ENCODE assay signal across 15 cellular contexts in the genomic region with DNA sequence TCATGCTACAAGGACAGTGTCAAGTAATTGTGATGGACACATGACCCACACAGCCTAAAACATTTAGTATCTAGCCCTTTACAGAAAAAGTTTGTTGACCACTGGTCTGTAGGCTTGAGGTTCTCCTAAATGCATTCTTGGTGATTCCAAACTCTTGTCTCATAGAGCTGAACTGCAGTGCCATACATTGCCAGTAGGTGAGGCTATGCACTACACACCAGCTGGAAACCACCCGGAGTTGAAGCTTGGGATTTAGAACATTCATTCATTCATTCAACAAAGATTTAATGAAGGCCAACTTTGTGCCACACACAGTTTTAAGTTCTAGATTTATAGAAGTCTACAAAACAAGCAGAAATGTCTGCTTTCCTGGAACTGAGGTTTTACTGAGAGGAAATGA.
DNase-seq lines count a peak whose midpoint lies in the region; ATAC-seq and TF ChIP-seq lines count a peak whose summit lies in the region.
"Had no signal": no experiment of that assay in that cellular context is flagged by ENCODE, and none has a peak within 500 bp of the region (broad histone marks: within the 10 kb centered on the region; RNA-seq: fewer than 3 reads in every experiment).

No MANE protein-coding gene starts in this region.

- POLR2A ChIA-PET in activated CD4-positive, alpha-beta memory T cell treated with anti-CD3 and anti-CD28 coated beads, Interleukin-2, amount 10 ng/mL, durations not matched to agents 7 days and 5 days (lab: Charles Lee), result no interaction called here

- H3K4me2 ChIP-seq in DOHH2 (ENCODE audit: low read length) (no peak overlapping the region), mesendoderm (ENCODE audit: low read length) (no peak overlapping the region)

- peaks cover 13% of the 10 kb centered on the region for H3K9me3 Mint-ChIP-seq in chondrocyte (ENCODE audit: low read depth)
- H3K9me3 Mint-ChIP-seq in activated CD4-positive, alpha-beta memory T cell treated with anti-CD3 and anti-CD28 coated beads, Interleukin-2, amount 10 ng/mL, durations not matched to agents 7 days and 5 days, result peaks cover 11% of the 10 kb centered on the region

- peaks cover 5% of the 10 kb centered on the region; the same call in 1 of the 2 replicates for H3K9me3 ChIP-seq in DOHH2 (ENCODE audit: control insufficient read depth, insufficient read depth, low read length)
- peaks cover 0 to 7% (median under 1%) of the 10 kb centered on the region in 4 donors for H3K9me3 ChIP-seq in sigmoid colon
- H3K9me3 ChIP-seq: adrenal gland, prostate gland had no signal

- no peak overlapping the region for H3K56ac ChIP-seq in mesendoderm (ENCODE audit: low read length)

- no peak overlapping the region for H3K4ac ChIP-seq in mesendoderm (ENCODE audit: low read depth, low read length)

- no peaks in the 10 kb centered on the region for H3K27me3 Mint-ChIP-seq in chondrocyte (ENCODE audit: low read depth)
- peaks cover 4% of the 10 kb centered on the region for H3K27me3 Mint-ChIP-seq in activated CD4-positive, alpha-beta memory T cell treated with anti-CD3 and anti-CD28 coated beads, Interleukin-2, amount 10 ng/mL, durations not matched to agents 7 days and 5 days

- TF ChIP-seq RAD21 in Ishikawa (IDR thresholded peaks at IDR 0.05; ENCODE audit: low read depth), result peak; percentile 30; the same call in 1 of the 2 replicates

- ATAC-seq in GM18498 (IDR thresholded peaks at IDR 0.05; ENCODE audit: unreplicated experiment), result no peak

- H3K27ac Mint-ChIP-seq in chondrocyte (ENCODE audit: unreplicated experiment), result no peak overlapping the region
- H3K27ac Mint-ChIP-seq in activated CD4-positive, alpha-beta memory T cell treated with anti-CD3 and anti-CD28 coated beads, Interleukin-2, amount 10 ng/mL, durations not matched to agents 7 days and 5 days, result no peak overlapping the region
- H3K27ac Mint-ChIP-seq: stimulated activated naive CD8-positive, alpha-beta T cell treated with anti-CD3 and anti-CD28 coated beads, Interleukin-15, Interleukin-2, amounts not matched to agents 100 ng/mL and 50 ng/mL, for 24 hours had no signal

- H3K79me1 ChIP-seq in mesendoderm (ENCODE audit: low read length), result no peaks in the 10 kb centered on the region

- H3K4me1 Mint-ChIP-seq in chondrocyte (ENCODE audit: low read depth), result peaks cover 8% of the 10 kb centered on the region
- H3K4me1 Mint-ChIP-seq in activated CD4-positive, alpha-beta memory T cell treated with anti-CD3 and anti-CD28 coated beads, Interleukin-2, amount 10 ng/mL, durations not matched to agents 7 days and 5 days, result no peaks in the 10 kb centered on the region

- peaks cover 1% of the 10 kb centered on the region for H3K36me3 Mint-ChIP-seq in chondrocyte (ENCODE audit: low read depth)
- H3K36me3 Mint-ChIP-seq in activated CD4-positive, alpha-beta memory T cell treated with anti-CD3 and anti-CD28 coated beads, Interleukin-2, amount 10 ng/mL, durations not matched to agents 7 days and 5 days (ENCODE audit: low read depth), result no peaks in the 10 kb centered on the region

- H2BK5ac ChIP-seq in mesendoderm (ENCODE audit: low read length), result no peak overlapping the region

- CTCF ChIA-PET in activated CD4-positive, alpha-beta memory T cell treated with anti-CD3 and anti-CD28 coated beads, Interleukin-2, amount 10 ng/mL, durations not matched to agents 7 days and 5 days (lab: Charles Lee), result no interaction called here

- no peaks in the 10 kb centered on the region for H3K36me3 ChIP-seq in DOHH2 (ENCODE audit: control insufficient read depth, low read length)
- H3K36me3 ChIP-seq in mesendoderm (ENCODE audit: control insufficient read depth, insufficient read depth, low read length), result no peaks in the 10 kb centered on the region
- no peaks in the 10 kb centered on the region for H3K36me3 ChIP-seq in sigmoid colon
- H3K36me3 ChIP-seq: adrenal gland, prostate gland, SJCRH30 had no signal

- H3K27me3 ChIP-seq in DOHH2 (ENCODE audit: control insufficient read depth, low read length) (peaks cover 4% of the 10 kb centered on the region; the same call in 1 of the 2 replicates), mesendoderm (ENCODE audit: insufficient read depth, low read length, poor library complexity) (no peaks in the 10 kb centered on the region), sigmoid colon (no peaks in the 10 kb centered on the region)
- H3K27me3 ChIP-seq: adrenal gland, SJCRH30 had no signal

- TF ChIP-seq CTCF in DOHH2 (IDR thresholded peaks at IDR 0.05; ENCODE audit: low read depth, low read length, poor library complexity, severe bottlenecking) (peak; percentile 40), chondrocyte (IDR thresholded peaks at IDR 0.05) (peak; percentile 52), sigmoid colon (IDR thresholded peaks at IDR 0.05) (no peak)

- no peak overlapping the region for H2BK15ac ChIP-seq in mesendoderm (replicated peaks; ENCODE audit: low read depth)

- no peak overlapping the region for H3K9ac ChIP-seq in mesendoderm (ENCODE audit: low read length)

- H4K20me1 ChIP-seq in DOHH2 (ENCODE audit: control insufficient read depth, insufficient read depth, low read depth, low read length), result no peaks in the 10 kb centered on the region

- WGBS in mesendoderm (ENCODE audit: extremely low coverage, insufficient coverage, low lambda C conversion rate), result no CpG with 5 or more reads among the region's 1 CpG
- 91 to 95% methylated on average over 1 of the region's 1 CpG for WGBS in sigmoid colon, 2 donors

- no peak for TF ChIP-seq EP300 in Ishikawa (IDR thresholded peaks at IDR 0.05; ENCODE audit: borderline replicate concordance)
- no peak for TF ChIP-seq EP300 in sigmoid colon (IDR thresholded peaks at IDR 0.05)

- intact Hi-C loops in sigmoid colon (cut with DNase I), result no loop called here

- H3K4me3 ChIP-seq in DOHH2 (ENCODE audit: low read length) (no peak overlapping the region), mesendoderm (ENCODE audit: low read length) (no peak overlapping the region), sigmoid colon (no peak overlapping the region)
- H3K4me3 ChIP-seq: adrenal gland, prostate gland, SJCRH30 had no signal

- H3K9me2 ChIP-seq in DOHH2 (replicated peaks; ENCODE audit: control insufficient read depth, low read length), result no peaks in the 10 kb centered on the region

- H3K4me3 Mint-ChIP-seq in chondrocyte (ENCODE audit: unreplicated experiment), result no peak overlapping the region
- H3K4me3 Mint-ChIP-seq in activated CD4-positive, alpha-beta memory T cell treated with anti-CD3 and anti-CD28 coated beads, Interleukin-2, amount 10 ng/mL, durations not matched to agents 7 days and 5 days, result no peak overlapping the region
- H3K4me3 Mint-ChIP-seq: stimulated activated naive CD8-positive, alpha-beta T cell treated with anti-CD3 and anti-CD28 coated beads, Interleukin-15, Interleukin-2, amounts not matched to agents 100 ng/mL and 50 ng/mL, for 24 hours had no signal

- H4K8ac ChIP-seq in mesendoderm (ENCODE audit: low read depth, low read length), result no peak overlapping the region

- no peaks in the 10 kb centered on the region for H3F3A ChIP-seq in DOHH2 (ENCODE audit: control insufficient read depth, insufficient read depth)

- H3K27ac ChIP-seq in DOHH2 (ENCODE audit: low read depth, low read length) (no peak overlapping the region), mesendoderm (ENCODE audit: low read depth, low read length) (no peak overlapping the region), sigmoid colon (no peak overlapping the region)
- H3K27ac ChIP-seq: adrenal gland, prostate gland, SJCRH30 had no signal

- H3K79me2 ChIP-seq in DOHH2 (ENCODE audit: control insufficient read depth, low read length) (no peaks in the 10 kb centered on the region), mesendoderm (ENCODE audit: control insufficient read depth, insufficient read depth, low read length) (no peaks in the 10 kb centered on the region)

- H2AK5ac ChIP-seq in mesendoderm (ENCODE audit: low read length), result no peak overlapping the region

- H4K5ac ChIP-seq in mesendoderm (ENCODE audit: low read length), result no peak overlapping the region

- no peak overlapping the region for H3K18ac ChIP-seq in mesendoderm (ENCODE audit: low read length)

- no peak for TF ChIP-seq POLR2A in sigmoid colon (IDR thresholded peaks at IDR 0.05)

- no peak overlapping the region for H2BK120ac ChIP-seq in mesendoderm (ENCODE audit: low read depth, low read length)

- no peak overlapping the region for H3K23ac ChIP-seq in mesendoderm (ENCODE audit: low read length)

- DNase-seq in chondrocyte (ENCODE audit: low spot score), result no peak
- DNase-seq in mesendoderm, result peak; percentile 36
- no peak for DNase-seq in CD1c-positive myeloid dendritic cell (ENCODE audit: extremely low spot score)
- no peak for DNase-seq in sigmoid colon
- no peak for DNase-seq in activated CD4-positive, alpha-beta memory T cell treated with anti-CD3 and anti-CD28 coated beads, Interleukin-2, amount 10 ng/mL, durations not matched to agents 7 days and 5 days
- DNase-seq: adrenal gland; GOT3; NCI-H1694 treated with DMSO at 0.1 percent for 48 hours; stimulated activated CD4-positive, alpha-beta T cell treated with anti-CD3 and anti-CD28 coated beads, Interleukin-4, amount 100 ng/mL, for 24 hours had no signal

- H3K4me1 ChIP-seq in DOHH2 (ENCODE audit: control insufficient read depth, low read length) (no peaks in the 10 kb centered on the region), mesendoderm (ENCODE audit: control insufficient read depth, low read depth, low read length) (no peaks in the 10 kb centered on the region), sigmoid colon (no peaks in the 10 kb centered on the region)
- H3K4me1 ChIP-seq: adrenal gland, prostate gland had no signal

TF ChIP-seq in Ishikawa, 13 proteins besides CTCF, POLR2A, EP300 and RAD21 (continues in another document):
- no peak for TF ChIP-seq ZBTB7A (IDR thresholded peaks at IDR 0.05; ENCODE audit: low read depth)
- no peak for TF ChIP-seq TCF12 (IDR thresholded peaks at IDR 0.05; ENCODE audit: low read depth)
- TF ChIP-seq FOXM1 (IDR thresholded peaks at IDR 0.05; ENCODE audit: borderline replicate concordance, low read depth), result no peak
- no peak for TF ChIP-seq YY1 (IDR thresholded peaks at IDR 0.05; ENCODE audit: low read depth)
- TF ChIP-seq USF1 (IDR thresholded peaks at IDR 0.05), result no peak

Comparison
In these comparisons a context has a peak if more than half of its experiments do, and no peak if none do; other contexts are left out.
1. CTCF ChIP-seq: peak in DOHH2 (single experiment) and chondrocyte (single experiment); none in sigmoid colon (0 of 4).